Comparison of ENCODE assay signal across 8 cellular contexts in the genomic region with DNA sequence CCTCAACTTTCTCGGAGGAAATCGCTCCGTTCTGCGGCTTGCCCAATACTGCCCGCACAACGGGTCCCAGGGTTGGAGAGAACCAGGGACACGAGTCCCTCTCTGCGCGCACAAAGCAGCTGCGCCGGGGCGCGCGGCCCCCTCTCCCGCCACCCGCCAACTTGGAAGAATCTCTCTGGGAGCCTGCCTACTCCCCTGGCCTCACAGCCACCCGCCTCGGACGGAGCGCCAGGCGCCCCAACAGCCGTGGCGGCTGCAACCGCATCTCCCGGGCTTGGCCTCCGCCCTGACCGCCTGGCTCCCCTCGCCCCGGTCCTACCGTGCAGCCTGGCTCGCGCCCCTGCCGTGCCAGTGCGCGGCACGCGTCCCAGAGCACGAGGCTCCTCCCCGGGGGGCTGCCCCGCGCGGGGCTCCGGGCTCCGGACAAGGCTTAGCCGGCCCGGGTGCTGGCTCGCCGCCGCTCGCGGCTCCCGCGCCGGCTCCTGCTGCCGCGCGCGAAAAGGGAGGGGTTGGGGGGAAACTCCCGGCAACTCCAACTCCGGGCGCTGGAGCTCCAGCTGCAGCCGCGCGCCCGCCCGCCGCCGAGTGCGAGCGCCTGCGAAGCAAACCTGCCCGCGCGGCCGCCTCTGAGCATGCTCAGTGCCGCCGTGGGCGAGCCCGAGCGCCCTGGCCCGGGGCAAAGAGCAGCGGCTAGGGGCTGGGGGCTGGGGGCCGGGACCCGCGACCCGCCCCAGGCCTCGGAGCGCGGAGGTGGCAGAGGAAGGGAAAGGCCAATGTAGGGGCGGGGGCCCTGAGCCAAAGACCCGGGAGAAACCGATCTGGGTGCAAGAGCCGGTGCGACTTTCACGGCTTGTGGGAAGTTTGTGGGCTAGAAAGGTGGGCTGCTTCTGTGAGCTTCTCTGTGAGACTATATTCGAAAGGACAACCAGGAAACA. TPM values are rescaled to one million over a fixed set of nuclear protein-coding genes. Genes with fewer than 3 reads are reported as not detected.
DNase-seq lines count a peak whose midpoint lies in the region; ATAC-seq and TF ChIP-seq lines count a peak whose summit lies in the region.

STXBP6 (minus strand) TSS at position 589 of the 935 bp plus-strand sequence. CDS start 75,329 bp downstream, outside the sequence.

- H3K4me1 ChIP-seq in body of pancreas (peaks cover 77% of the 10 kb centered on the region), iPS DF 6.9 (ENCODE audit: control insufficient read depth, insufficient read depth, low read length) (peaks cover 3% of the 10 kb centered on the region; the same call in 1 of the 2 replicates)

- ATAC-seq in HG02588 (IDR thresholded peaks at IDR 0.05; ENCODE audit: unreplicated experiment) = peak; percentile 63
- peak; percentile 78 for ATAC-seq in body of pancreas
- ATAC-seq in HG03135 (IDR thresholded peaks at IDR 0.05; ENCODE audit: unreplicated experiment) = no peak

- H3K27me3 ChIP-seq in body of pancreas (no peaks in the 10 kb centered on the region), iPS DF 6.9 (ENCODE audit: control insufficient read depth, insufficient read depth, low read length) (peaks cover 26% of the 10 kb centered on the region)

- in situ Hi-C loops in G401 (cut with HindIII; ENCODE audit: low sequenced_read_pairs) = no loop called here

- peak; percentile 65 to 81 (median 76) for TF ChIP-seq POLR2A in body of pancreas (IDR thresholded peaks at IDR 0.05)

- peak in 2 of 7 experiments; percentile 10 to 26 for TF ChIP-seq CTCF in body of pancreas (IDR thresholded peaks at IDR 0.05)

- DNase-seq in ELR (ENCODE audit: low read depth) (peak; percentile 45), NCI-H510A treated with DMSO at 0.1 percent for 48 hours (lab: John Stamatoyannopoulos, UW) (peak; percentile 58), body of pancreas (peak; percentile 87 to 90 (median 88)), iPS DF 6.9 (ENCODE audit: low read depth, low spot score) (no peak), putamen (ENCODE audit: low spot score) (peak; percentile 92), G401 (ENCODE audit: low spot score) (no peak)

- WGBS in body of pancreas, 2 donors = 0% methylated on average over 9 to 63 of the region's 96 CpGs
- WGBS in iPS DF 6.9 (ENCODE audit: insufficient coverage, insufficient read length) = no CpG with 5 or more reads among the region's 96 CpGs

- H3K27ac ChIP-seq in body of pancreas = peak within 1 kb of the TSS; percentile 93 to 95 (median 94)
- no peak within 1 kb of the TSS for H3K27ac ChIP-seq in iPS DF 6.9 (ENCODE audit: low read length)

- H3K9me3 ChIP-seq in body of pancreas (no peaks in the 10 kb centered on the region), iPS DF 6.9 (ENCODE audit: control insufficient read depth, insufficient read depth, low read length) (no peaks in the 10 kb centered on the region)

- intact Hi-C loops in body of pancreas (cut with DNase I) = loop anchor here (10.0 kb wide), 1 partner anchor 245 kb away; no protein-coding TSS in a partner anchor

- H3K4me3 ChIP-seq in body of pancreas = peak within 1 kb of the TSS; percentile 21 to 51
- peak within 1 kb of the TSS; percentile 54 for H3K4me3 ChIP-seq in iPS DF 6.9 (ENCODE audit: low read length)

- H3K36me3 ChIP-seq in body of pancreas (replicated peaks in 1 of 2; ENCODE audit: insufficient read depth in 1 of 2, low read depth in 2 of 2) (no peaks in the 10 kb centered on the region), iPS DF 6.9 (ENCODE audit: control insufficient read depth, insufficient read depth, low read length) (no peaks in the 10 kb centered on the region; the same call in 1 of the 2 replicates)

RNA-seq across cellular contexts. Expression of gene STXBP6, which starts in this region (rescaled TPM):
- total RNA-seq in body of pancreas = 10 to 100 TPM; 20.1 to 28.3 TPM
- total RNA-seq in G401 (2014; rRNA removed; shearing (Covaris generic)) = 2.1 TPM in 1 of 2 replicates, not detected in the other

Comparison
In these comparisons a context has a peak if more than half of its experiments do, and no peak if none do; other contexts are left out.
1. DNase-seq: peak in ELR (single experiment), NCI-H510A treated with DMSO at 0.1 percent for 48 hours (single experiment), body of pancreas (4 of 4) and putamen (single experiment); none in iPS DF 6.9 (single experiment) and G401 (single experiment).